26 cellular contexts compared by ENCODE assay signal in genomic region chr7:8321312-8321711, GRCh38. TPM values are rescaled to one million over a fixed set of nuclear protein-coding genes. Genes with fewer than 3 reads are reported as not detected.
DNase-seq lines count a peak whose midpoint lies in the region; ATAC-seq, FAIRE-seq and TF ChIP-seq lines count a peak whose summit lies in the region.
"Had no signal": no experiment of that assay in that cellular context is flagged by ENCODE, and none has a peak within 500 bp of the region (broad histone marks: within the 10 kb centered on the region; RNA-seq: fewer than 3 reads in every experiment).

No MANE protein-coding gene starts in this region.

- FAIRE-seq in A549 (lab: Jason Lieb, UNC) (no peak), K562 (lab: Jason Lieb, UNC) (no peak), urothelium cell line (lab: Jason Lieb, UNC) (peak; percentile 5)
- FAIRE-seq: A204.1, GM12878, GM12892, GM18507 had no signal

- no peaks in the 10 kb centered on the region for H3K79me2 ChIP-seq in K562 (ENCODE audit: control insufficient read depth, insufficient read depth, low read length)

- no peak overlapping the region for H2AFZ ChIP-seq in K562 (ENCODE audit: low read depth, low read length)

- no peak for DNase-seq in A549 (ENCODE audit: low read depth in 1 of 2, low spot score in 1 of 2)
- DNase-seq in K562 (ENCODE audit: extremely low read depth in 1 of 4, low spot score in 3 of 4): no peak
- no peak for DNase-seq in urothelium cell line (ENCODE audit: low spot score)
- DNase-seq in activated gamma-delta T cell (lab: John Stamatoyannopoulos, UW): no peak
- no peak for DNase-seq in NCI-H1436 (lab: John Stamatoyannopoulos, UW)
- DNase-seq: 8988T; AML-193; CD4-positive, alpha-beta memory T cell; CD4-positive, CD25-positive, alpha-beta regulatory T cell; CD8-positive, alpha-beta memory T cell; COR-L47; DMS 273 treated with DMSO at 0.1 percent for 48 hours; DMS153; DMS53; DMS79; DND-41; EL; GDM1 had no signal

- H3K27me3 ChIP-seq in K562 (ENCODE audit: control insufficient read depth in 2 of 2, insufficient read depth in 2 of 2, low read length in 2 of 2): no peaks in the 10 kb centered on the region
- H3K27me3 ChIP-seq: BLaER1 treated with 17β-estradiol and CSF1 and Interleukin-3, amounts not matched to agents 10 nM and 100 nM had no signal

- intact Hi-C loops in K562 (cut with micrococcal nuclease): no loop called here

- no peak for ATAC-seq in A549
- ATAC-seq in K562: no peak
- ATAC-seq in HG03175 (IDR thresholded peaks at IDR 0.05; ENCODE audit: unreplicated experiment): no peak
- ATAC-seq: GM12878 had no signal

- TF ChIP-seq EP300 in A549 (IDR thresholded peaks at IDR 0.05) (no peak), K562 (IDR thresholded peaks at IDR 0.05; ENCODE audit: low read length) (no peak)

- H3K36me3 ChIP-seq in K562 (ENCODE audit: control insufficient read depth, insufficient read depth, low read length): peaks cover 7% of the 10 kb centered on the region; the same call in 1 of the 3 replicates
- H3K36me3 ChIP-seq: BLaER1 treated with 17β-estradiol and CSF1 and Interleukin-3, amounts not matched to agents 10 nM and 100 nM had no signal

- TF ChIP-seq POLR2A in A549 (IDR thresholded peaks at IDR 0.05; ENCODE audit: low read length) (no peak), K562 (conservative IDR thresholded peaks at IDR 0.05) (no peak)

- CTCF ChIA-PET in A549 (lab: Yijun Ruan, JAX) (no interaction called here), K562 (lab: Yijun Ruan, JAX; ENCODE audit: low intra/inter-chr PET ratio) (no interaction called here)

- H3K9me3 ChIP-seq in A549 (peaks cover 10% of the 10 kb centered on the region), K562 (replicated peaks; ENCODE audit: control insufficient read depth, insufficient read depth, low read depth, low read length) (no peaks in the 10 kb centered on the region; the same call in 1 of the 2 replicates)

- no peaks in the 10 kb centered on the region for H3K4me1 ChIP-seq in A549
- H3K4me1 ChIP-seq in K562 (replicated peaks in 1 of 2; ENCODE audit: control insufficient read depth in 2 of 2, insufficient read depth in 2 of 2, low read length in 2 of 2): peaks cover 0 to 8% of the 10 kb centered on the region in 2 experiments; a peak in 3 of 5 replicates

- no peaks in the 10 kb centered on the region for H3K9me1 ChIP-seq in K562 (ENCODE audit: control insufficient read depth, insufficient read depth, low read length)

- H3K4me3 ChIP-seq in A549: no peak overlapping the region
- H3K4me3 ChIP-seq in K562: no peak overlapping the region
- H3K4me3 ChIP-seq: BLaER1 treated with 17β-estradiol and CSF1 and Interleukin-3, amounts not matched to agents 10 nM and 100 nM; GM12878 had no signal

- H4K20me1 ChIP-seq in K562 (replicated peaks; ENCODE audit: control insufficient read depth, insufficient read depth, low read length): no peaks in the 10 kb centered on the region
- H4K20me1 ChIP-seq: BLaER1 treated with 17β-estradiol and CSF1 and Interleukin-3, amounts not matched to agents 10 nM and 100 nM had no signal

- POLR2A ChIA-PET in A549 (lab: Yijun Ruan, JAX) (no interaction called here), K562 (lab: Yijun Ruan, JAX) (no interaction called here)

- no peak overlapping the region for H3K27ac ChIP-seq in A549
- H3K27ac ChIP-seq in C4-2B: peak overlapping the region; percentile 68; the same call in 1 of the 2 replicates
- H3K27ac ChIP-seq in K562 (ENCODE audit: extremely low read depth, low read depth, low read length): no peak overlapping the region
- H3K27ac ChIP-seq: BLaER1 treated with 17β-estradiol and CSF1 and Interleukin-3, amounts not matched to agents 10 nM and 100 nM had no signal

- no TSS peak for BruUV-seq in K562 (replicated peaks; lab: Mats Ljungman, UMichigan)

- in situ Hi-C loops in K562 (cut with MboI): no loop called here

- TF ChIP-seq RAD21 in A549 (conservative IDR thresholded peaks at IDR 0.05 in 1 of 2, IDR thresholded peaks at IDR 0.05 in 1 of 2) (no peak), K562 (CRISPR knock-in tag; conservative IDR thresholded peaks at IDR 0.05 in 1 of 2, IDR thresholded peaks at IDR 0.05 in 1 of 2) (no peak)

- H3K4me2 ChIP-seq in A549: no peak overlapping the region
- no peak overlapping the region for H3K4me2 ChIP-seq in K562 (ENCODE audit: insufficient read depth, low read length)
- H3K4me2 ChIP-seq: BLaER1 treated with 17β-estradiol and CSF1 and Interleukin-3, amounts not matched to agents 10 nM and 100 nM had no signal

- no peak for TF ChIP-seq CTCF in A549 (IDR thresholded peaks at IDR 0.05)
- no peak for TF ChIP-seq CTCF in C4-2B (conservative IDR thresholded peaks at IDR 0.05)
- TF ChIP-seq CTCF in K562 (IDR thresholded peaks at IDR 0.05 in 2 of 3, conservative IDR thresholded peaks at IDR 0.05 in 1 of 3; ENCODE audit: insufficient read depth in 2 of 3, low read depth in 1 of 3, low read length in 3 of 3): no peak

- H3K9ac ChIP-seq in K562 (ENCODE audit: insufficient read depth in 1 of 2, low read depth in 2 of 2, low read length in 2 of 2): no peak overlapping the region
- H3K9ac ChIP-seq: BLaER1 treated with 17β-estradiol and CSF1 and Interleukin-3, amounts not matched to agents 10 nM and 100 nM had no signal

TF ChIP-seq in A549, 52 proteins besides CTCF, POLR2A, EP300 and RAD21:
- TF ChIP-seq MAFK (IDR thresholded peaks at IDR 0.05; ENCODE audit: partially characterized antibody): peak; percentile 56
- no peak for TF ChIP-seq JUN (IDR thresholded peaks at IDR 0.05)

TF ChIP-seq in K562, 482 proteins besides CTCF, POLR2A, EP300 and RAD21 (continues in another document):
- TF ChIP-seq ZNF316 (IDR thresholded peaks at IDR 0.05) (peak; percentile 56), ZBTB17 (CRISPR knock-in tag; IDR thresholded peaks at IDR 0.05) (no peak), NFE2 (IDR thresholded peaks at IDR 0.05; ENCODE audit: low read depth) (no peak), ZKSCAN8 (CRISPR knock-in tag; IDR thresholded peaks at IDR 0.05) (no peak), NFRKB (IDR thresholded peaks at IDR 0.05; ENCODE audit: low read depth) (no peak), RBFOX2 (IDR thresholded peaks at IDR 0.05; ENCODE audit: low read depth, low read length) (no peak)

RNA-seq across cellular contexts. Expression of gene ICA1, which starts 59.3 kb away (rescaled TPM):
- polyA plus RNA-seq in A549 (2011; rRNA removed): 1.6 and 2.0 TPM in 2 replicates
- 0.15 and 0.18 TPM in 2 replicates for polyA plus RNA-seq in A549 (2012; cell fraction: cytosol; rRNA removed)
- 0.12 TPM in 2 replicates for polyA plus RNA-seq in A549 (2012; cell fraction: nucleus; rRNA removed)
- 0.66 to 0.84 TPM (median 0.72 TPM) in 3 replicates for polyA plus RNA-seq in A549 (2017; fragmentation: RNase III; extraction: RNeasy Plus Mini Kit Qiagen cat#74134 plus additional on column Dnase treatment)
- polyA minus RNA-seq in A549 (2011; rRNA and poly(A)+ RNA removed): 0.95 and 1.1 TPM in 2 replicates
- 20.3 and 57.6 TPM in 2 replicates for total RNA-seq in K562 (2011; cell fraction: chromatin; rRNA removed; ENCODE audit: low replicate concordance)
- total RNA-seq in K562 (2011; cell fraction: nucleolus; rRNA removed): 10.7 and 12.4 TPM in 2 replicates
- 18.8 and 19.2 TPM in 2 replicates for total RNA-seq in K562 (2011; cell fraction: nucleoplasm; rRNA removed)
- total RNA-seq in K562 (2014; rRNA removed): 12.7 and 16.4 TPM in 2 replicates
- total RNA-seq in K562 (2014; rRNA removed; fragmentation: Illumina TruSeq; extraction: Trizol): 18.5 and 23.0 TPM in 2 replicates
- 16.1 and 16.4 TPM in 2 replicates for total RNA-seq in K562 (2015; rRNA removed; fragmentation: Illumina TruSeq; extraction: Trizol)
- 17.8 and 18.5 TPM in 2 replicates for total RNA-seq in K562 (2021)
- polyA plus RNA-seq in K562 (2011; rRNA removed): 19.8 and 26.0 TPM in 2 replicates
- 4.8 and 11.7 TPM in 2 replicates for polyA plus RNA-seq in K562 (2011; cell fraction: cytosol; rRNA removed)
- polyA plus RNA-seq in K562 (2011; cell fraction: nucleus; rRNA removed): 11.4 and 24.9 TPM in 2 replicates
- polyA plus RNA-seq in K562 (2012): 13.9 and 35.9 TPM in 2 replicates
- 17.2 and 22.3 TPM in 2 replicates for polyA plus RNA-seq in K562 (2014; fragmentation: Illumina TruSeq; extraction: Trizol)
- polyA plus RNA-seq in K562 (2014; fragmentation: Nextera tagmentation; extraction: Ambion mirVana): 10 to 100 TPM in 1 of 2 experiments, 1 to 10 TPM in 1; 7.1 to 10.7 TPM
- 14.2 and 17.8 TPM in 2 replicates for polyA plus RNA-seq in K562 (2014; rRNA removed)
- polyA minus RNA-seq in K562 (2011; rRNA and poly(A)+ RNA removed): 23.8 and 38.1 TPM in 2 replicates
- polyA minus RNA-seq in K562 (2011; cell fraction: cytosol; rRNA and poly(A)+ RNA removed): 6.6 and 7.9 TPM in 2 replicates
- 10.2 and 35.3 TPM in 2 replicates for polyA minus RNA-seq in K562 (2011; cell fraction: nucleus; rRNA and poly(A)+ RNA removed)
- total RNA-seq: B cell had no signal

Comparison
In these comparisons a context has a peak if more than half of its experiments do, and no peak if none do; other contexts are left out.
1. Of the 35 proteins assayed by ChIP-seq in both K562 and A549: peak only in K562: none; only in A549: none; in both: MAFK; in neither: 34.